ENCODE assay signal across 21 cellular contexts in genomic region chr5:77155179-77155839, GRCh38. TPM values are rescaled to one million over a fixed set of nuclear protein-coding genes. Genes with fewer than 3 reads are reported as not detected.
DNase-seq lines count a peak whose midpoint lies in the region; ATAC-seq and TF ChIP-seq lines count a peak whose summit lies in the region.
"Had no signal": no experiment of that assay in that cellular context is flagged by ENCODE, and none has a peak within 500 bp of the region (broad histone marks: within the 10 kb centered on the region; RNA-seq: fewer than 3 reads in every experiment).

No MANE protein-coding gene starts in this region.

- peak overlapping the region; percentile 1 for H3K4me3 Mint-ChIP-seq in CD4-positive, alpha-beta T cell
- peak overlapping the region; percentile 66 for H3K4me3 Mint-ChIP-seq in T-helper 17 cell
- H3K4me3 Mint-ChIP-seq in central memory CD8-positive, alpha-beta T cell = no peak overlapping the region
- H3K4me3 Mint-ChIP-seq: naive B cell; stimulated activated memory B cell treated with anti-CD40 and anti-IgM and Interleukin-4, amounts not matched to agents 10 μg/mL and 1 μg/mL and 100 μg/mL, for 72 hours; WTC11 had no signal

- H3K9me3 Mint-ChIP-seq in CD4-positive, alpha-beta T cell = no peaks in the 10 kb centered on the region
- no peaks in the 10 kb centered on the region for H3K9me3 Mint-ChIP-seq in central memory CD8-positive, alpha-beta T cell
- H3K9me3 Mint-ChIP-seq: naive B cell; stimulated activated memory B cell treated with anti-CD40 and anti-IgM and Interleukin-4, amounts not matched to agents 10 μg/mL and 1 μg/mL and 100 μg/mL, for 72 hours; WTC11 had no signal

- TF ChIP-seq CTCF in CD4-positive, alpha-beta T cell (IDR thresholded peaks at IDR 0.05) = no peak

- intact Hi-C loops in CD4-positive, alpha-beta T cell (cut with DNase I, micrococcal nuclease) = loop anchor here in 1 of 2 experiments (5.0 kb wide), 1 partner anchor 68 kb away; the partner anchor contains the start of gene ZBED3
- intact Hi-C loops in cardiac septum (cut with DNase I) = no loop called here

- H3K36me3 Mint-ChIP-seq in CD4-positive, alpha-beta T cell (ENCODE audit: low read depth) = no peaks in the 10 kb centered on the region
- H3K36me3 Mint-ChIP-seq in T-helper 17 cell (ENCODE audit: low read depth) = peaks cover 2% of the 10 kb centered on the region
- H3K36me3 Mint-ChIP-seq in central memory CD8-positive, alpha-beta T cell (ENCODE audit: insufficient read depth) = no peaks in the 10 kb centered on the region
- H3K36me3 Mint-ChIP-seq: naive B cell; stimulated activated memory B cell treated with anti-CD40 and anti-IgM and Interleukin-4, amounts not matched to agents 10 μg/mL and 1 μg/mL and 100 μg/mL, for 72 hours; WTC11 had no signal

- no peaks in the 10 kb centered on the region for H3K27me3 ChIP-seq in CD4-positive, alpha-beta T cell (ENCODE audit: control insufficient read depth, insufficient read depth, low read length)
- H3K27me3 ChIP-seq: colonic mucosa, hepatocyte had no signal

- peak; percentile 93 for ATAC-seq in CD4-positive, alpha-beta T cell (ENCODE audit: poor library complexity)
- peak; percentile 95 for ATAC-seq in T-helper 17 cell
- peak; percentile 71 for ATAC-seq in central memory CD8-positive, alpha-beta T cell (replicated peaks; ENCODE audit: extremely low read depth, poor library complexity, severe bottlenecking)
- ATAC-seq in HG03442 (IDR thresholded peaks at IDR 0.05; ENCODE audit: unreplicated experiment) = no peak
- ATAC-seq: stimulated activated memory B cell treated with anti-CD40 and anti-IgM and Interleukin-4, amounts not matched to agents 10 μg/mL and 1 μg/mL and 100 μg/mL, for 72 hours; WTC11 had no signal

- peak; percentile 37 for DNase-seq in activated CD8-positive, alpha-beta memory T cell treated with anti-CD3 and anti-CD28 coated beads, Interleukin-2, amount 50 U/mL, for 1 hour (ENCODE audit: extremely low read depth)
- DNase-seq in activated CD8-positive, alpha-beta memory T cell treated with anti-CD3 and anti-CD28 coated beads for 24 hours = no peak
- peak in 8 of 10 experiments; percentile 3 to 62 (median 20) for DNase-seq in CD4-positive, alpha-beta T cell
- DNase-seq in T-helper 17 cell (peak in 1 of 3 donors; percentile 14), SHP77 treated with DMSO at 0.1 percent for 48 hours (lab: John Stamatoyannopoulos, UW) (no peak), cardiac septum (ENCODE audit: low spot score) (no peak)
- no peak for DNase-seq in central memory CD8-positive, alpha-beta T cell (ENCODE audit: low spot score in 2 of 2)
- DNase-seq: colonic mucosa, DMS53, naive B cell, NCI-H1105 treated with DMSO at 0.1 percent for 48 hours, NCI-H2107, NCI-H526, OCI-M1, SIG-M5, trophoblast cell had no signal

- H3K4me1 Mint-ChIP-seq in CD4-positive, alpha-beta T cell (ENCODE audit: low read depth) = peaks cover 34% of the 10 kb centered on the region
- H3K4me1 Mint-ChIP-seq in T-helper 17 cell = peaks cover 17% of the 10 kb centered on the region
- H3K4me1 Mint-ChIP-seq in central memory CD8-positive, alpha-beta T cell = no peaks in the 10 kb centered on the region
- H3K4me1 Mint-ChIP-seq: naive B cell; stimulated activated memory B cell treated with anti-CD40 and anti-IgM and Interleukin-4, amounts not matched to agents 10 μg/mL and 1 μg/mL and 100 μg/mL, for 72 hours had no signal

- no peaks in the 10 kb centered on the region for H3K9me3 ChIP-seq in CD4-positive, alpha-beta T cell (ENCODE audit: control insufficient read depth, low read length)
- H3K9me3 ChIP-seq in T-helper 17 cell (ENCODE audit: control insufficient read depth, low read length, poor library complexity, severe bottlenecking) = no peaks in the 10 kb centered on the region
- H3K9me3 ChIP-seq: colonic mucosa had no signal

- peaks cover 4% of the 10 kb centered on the region for H3K27me3 Mint-ChIP-seq in CD4-positive, alpha-beta T cell
- H3K27me3 Mint-ChIP-seq in T-helper 17 cell = peaks cover 30% of the 10 kb centered on the region
- peaks cover 13% of the 10 kb centered on the region for H3K27me3 Mint-ChIP-seq in central memory CD8-positive, alpha-beta T cell

- H3K27ac ChIP-seq in CD4-positive, alpha-beta T cell (ENCODE audit: low read depth, low read length) = no peak overlapping the region
- H3K27ac ChIP-seq: C4-2B, colonic mucosa, hepatocyte had no signal

- CTCF ChIA-PET in CD4-positive, alpha-beta T cell (lab: Charles Lee) = interaction anchor here (1.3 kb wide), 1 partner anchor 337 kb away, joined by 5 read pairs; the partner anchor contains the start of gene WDR41

- POLR2A ChIA-PET in CD4-positive, alpha-beta T cell (lab: Charles Lee) = interaction anchor here (1.4 to 2.3 kb wide), 3 partner anchors 10 to 337 kb away, joined by 3 to 7 read pairs (median 6); partner anchors contain the start of genes AGGF1 and WDR41

- peak overlapping the region; percentile 81 for H3K27ac Mint-ChIP-seq in CD4-positive, alpha-beta T cell
- H3K27ac Mint-ChIP-seq in T-helper 17 cell = peak overlapping the region; percentile 97
- no peak overlapping the region for H3K27ac Mint-ChIP-seq in central memory CD8-positive, alpha-beta T cell (ENCODE audit: low read depth)
- H3K27ac Mint-ChIP-seq: stimulated activated memory B cell treated with anti-CD40 and anti-IgM and Interleukin-4, amounts not matched to agents 10 μg/mL and 1 μg/mL and 100 μg/mL, for 72 hours; WTC11 had no signal

RNA-seq across cellular contexts. Expression of gene PDE8B, which starts 55.2 kb away (rescaled TPM):
- under 1 TPM; 0.22 to 0.27 TPM for total RNA-seq in CD4-positive, alpha-beta T cell
- under 1 TPM in 1 of 2 donors, not detected in 1; 0.29 TPM for total RNA-seq in T-helper 17 cell
- 5.7 TPM for total RNA-seq in cardiac septum

Comparison
In these comparisons a context has a peak if more than half of its experiments do, and no peak if none do; other contexts are left out.
1. DNase-seq: peak in activated CD8-positive, alpha-beta memory T cell treated with anti-CD3 and anti-CD28 coated beads, Interleukin-2, amount 50 U/mL, for 1 hour (single experiment) and CD4-positive, alpha-beta T cell (8 of 10); none in activated CD8-positive, alpha-beta memory T cell treated with anti-CD3 and anti-CD28 coated beads for 24 hours (single experiment), central memory CD8-positive, alpha-beta T cell (0 of 2), SHP77 treated with DMSO at 0.1 percent for 48 hours (single experiment) and cardiac septum (single experiment).